Comparison of ENCODE assay signal across 8 cellular contexts in the genomic region with DNA sequence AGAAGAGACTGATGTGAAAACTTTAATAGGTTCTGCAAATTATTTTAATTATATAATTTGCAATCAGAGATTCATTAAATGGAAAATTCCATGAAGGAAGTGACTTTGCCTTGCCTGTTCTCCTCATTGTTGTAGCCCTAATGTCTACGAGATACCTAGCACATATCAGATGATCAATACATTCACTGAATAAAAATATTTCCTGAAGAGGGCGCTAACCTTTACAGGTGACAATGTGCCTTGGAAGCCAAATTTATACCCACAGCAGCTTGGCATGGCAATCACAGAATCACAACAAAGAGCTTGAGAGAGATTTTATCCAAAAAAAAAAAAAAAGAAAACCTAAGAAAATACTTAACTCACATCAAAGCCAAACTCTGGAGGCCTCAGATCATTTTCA. TPM values are rescaled to one million over a fixed set of nuclear protein-coding genes. Genes with fewer than 3 reads are reported as not detected.
A peak's percentile ranks its signal among the peaks of the same experiment; 100 is the strongest.
DNase-seq lines count a peak whose midpoint lies in the region; ATAC-seq and TF ChIP-seq lines count a peak whose summit lies in the region.

No MANE protein-coding gene starts in this region.

- H3K4me3 ChIP-seq in Peyer's patch, result no peak overlapping the region

- no peaks in the 10 kb centered on the region for H3K9me3 ChIP-seq in Peyer's patch

- no peak for TF ChIP-seq POLR2A in Peyer's patch (IDR thresholded peaks at IDR 0.05)

- DNase-seq in Peyer's patch (no peak), foreskin keratinocyte (no peak), cortex of kidney (lab: John Stamatoyannopoulos, UW) (no peak), DMS79 (lab: John Stamatoyannopoulos, UW) (no peak)
- no peak for DNase-seq in stimulated activated naive CD4-positive, alpha-beta T cell treated with Interleukin-2 at 50 U/mL for 16 hours (lab: John Stamatoyannopoulos, UW)

- H3K36me3 ChIP-seq in Peyer's patch, result peaks cover 0 to 71% (median 0%) of the 10 kb centered on the region in 3 donors

- H3K27me3 ChIP-seq in Peyer's patch (no peaks in the 10 kb centered on the region), foreskin keratinocyte (no peaks in the 10 kb centered on the region)

- peak; percentile 68 for TF ChIP-seq CTCF in C4-2B (conservative IDR thresholded peaks at IDR 0.05)
- peak in 4 of 6 experiments; percentile 40 to 61 (median 47) for TF ChIP-seq CTCF in Peyer's patch (IDR thresholded peaks at IDR 0.05)
- peak; percentile 58 for TF ChIP-seq CTCF in foreskin keratinocyte (conservative IDR thresholded peaks at IDR 0.05)

- ATAC-seq in GM18861 (IDR thresholded peaks at IDR 0.05; ENCODE audit: unreplicated experiment) (peak; percentile 65), foreskin keratinocyte (peak; percentile 57), HG02973 (IDR thresholded peaks at IDR 0.05; ENCODE audit: unreplicated experiment) (no peak)

- H3K4me1 ChIP-seq in Peyer's patch (no peaks in the 10 kb centered on the region), foreskin keratinocyte (no peaks in the 10 kb centered on the region)

- H3K27ac ChIP-seq in C4-2B (no peak overlapping the region), Peyer's patch (no peak overlapping the region), foreskin keratinocyte (no peak overlapping the region)

RNA-seq across cellular contexts. Expression of gene HAUS6, which starts 17.4 kb away (rescaled TPM):
- total RNA-seq in Peyer's patch (10 to 100 TPM in 1 of 4 donors, 1 to 10 TPM in 3; 5.9 to 31.4 (median 7.3) TPM), foreskin keratinocyte (23.1 and 25.4 TPM in 2 replicates)
- 5.2 and 7.2 TPM in 2 replicates for polyA plus RNA-seq in foreskin keratinocyte

RNA-seq across cellular contexts. Expression of gene RRAGA, which starts 36.1 kb away (rescaled TPM):
- total RNA-seq in Peyer's patch (10 to 100 TPM; 20.6 to 35.3 (median 28.7) TPM), foreskin keratinocyte (63.8 and 67.8 TPM in 2 replicates)
- polyA plus RNA-seq in foreskin keratinocyte, result 80.7 and 83.4 TPM in 2 replicates

RNA-seq across cellular contexts. Expression of gene PLIN2, which starts 42.0 kb away (rescaled TPM):
- total RNA-seq in Peyer's patch (100 to 1,000 TPM; 138 to 640 (median 223) TPM), foreskin keratinocyte (12.3 and 20.2 TPM in 2 replicates)
- polyA plus RNA-seq in foreskin keratinocyte, result 9.8 and 15.6 TPM in 2 replicates

RNA-seq across cellular contexts. Expression of gene SAXO1, which starts 52.3 kb away (rescaled TPM):
- not detected for total RNA-seq in Peyer's patch
- total RNA-seq in foreskin keratinocyte, result not detected in 2 replicates
- polyA plus RNA-seq in foreskin keratinocyte, result not detected in 2 replicates
